Comparison of ENCODE assay signal across 1 cellular context in the genomic region with DNA sequence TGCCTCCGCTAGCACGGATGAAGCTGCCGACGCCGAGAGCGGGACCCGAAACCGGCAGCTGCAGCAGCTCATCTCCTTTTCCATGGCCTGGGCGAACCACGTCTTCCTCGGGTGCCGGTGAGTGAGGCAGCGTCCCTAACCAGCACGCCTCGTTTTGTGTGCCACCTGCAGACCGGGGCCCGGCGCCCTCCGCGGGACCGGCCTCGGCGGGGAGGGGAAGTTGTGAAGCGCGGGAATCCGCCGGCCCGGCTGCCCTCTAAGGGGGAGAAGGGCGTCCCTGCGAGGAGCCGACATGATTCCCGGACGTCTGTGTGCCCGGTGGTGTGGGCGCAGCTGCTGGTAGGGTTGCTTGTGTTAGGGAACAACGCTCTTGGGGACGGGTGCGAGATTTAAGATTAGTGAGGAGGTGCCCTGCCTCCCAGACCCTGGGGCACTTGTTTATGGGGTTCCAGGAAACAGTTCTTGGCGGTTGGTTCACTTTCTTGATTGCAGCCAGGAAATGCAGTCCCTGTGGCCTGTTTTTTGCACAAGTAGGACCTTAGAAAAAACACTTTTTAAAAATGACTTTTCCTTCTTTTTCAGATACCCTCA.
TF ChIP-seq lines count a peak whose summit lies in the region.

No MANE protein-coding gene starts in this region.

TF ChIP-seq in K562, 482 proteins besides CTCF, POLR2A, EP300 and RAD21 (continued from another document and continues in another):
- TF ChIP-seq, protein P1, sequence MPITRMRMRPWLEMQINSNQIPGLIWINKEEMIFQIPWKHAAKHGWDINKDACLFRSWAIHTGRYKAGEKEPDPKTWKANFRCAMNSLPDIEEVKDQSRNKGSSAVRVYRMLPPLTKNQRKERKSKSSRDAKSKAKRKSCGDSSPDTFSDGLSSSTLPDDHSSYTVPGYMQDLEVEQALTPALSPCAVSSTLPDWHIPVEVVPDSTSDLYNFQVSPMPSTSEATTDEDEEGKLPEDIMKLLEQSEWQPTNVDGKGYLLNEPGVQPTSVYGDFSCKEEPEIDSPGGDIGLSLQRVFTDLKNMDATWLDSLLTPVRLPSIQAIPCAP (CRISPR knock-in tag; IDR thresholded peaks at IDR 0.05; ENCODE audit: borderline replicate concordance) = peak; percentile 50; the same call in 1 of the 2 replicates
- TF ChIP-seq, protein P2, sequence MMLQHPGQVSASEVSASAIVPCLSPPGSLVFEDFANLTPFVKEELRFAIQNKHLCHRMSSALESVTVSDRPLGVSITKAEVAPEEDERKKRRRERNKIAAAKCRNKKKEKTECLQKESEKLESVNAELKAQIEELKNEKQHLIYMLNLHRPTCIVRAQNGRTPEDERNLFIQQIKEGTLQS (IDR thresholded peaks at IDR 0.05) = no peak
- TF ChIP-seq, protein P2 (CRISPR knock-in tag; conservative IDR thresholded peaks at IDR 0.05) = no peak
- TF ChIP-seq NR2F6 (CRISPR knock-in tag; IDR thresholded peaks at IDR 0.05) (no peak), HNRNPUL1 (IDR thresholded peaks at IDR 0.05; ENCODE audit: low read length) (no peak), CCNT2 (IDR thresholded peaks at IDR 0.05; ENCODE audit: borderline replicate concordance, extremely low read depth, insufficient read length, low read depth, low read length) (no peak), ZNF217 (CRISPR knock-in tag; IDR thresholded peaks at IDR 0.05) (no peak), FOXA1 (IDR thresholded peaks at IDR 0.05; ENCODE audit: borderline replicate concordance) (no peak), TCF7L2 (IDR thresholded peaks at IDR 0.05; ENCODE audit: low read depth, low read length) (no peak), ZSCAN29 (IDR thresholded peaks at IDR 0.05) (no peak), ILF3 (IDR thresholded peaks at IDR 0.05; ENCODE audit: borderline replicate concordance) (no peak), STAT5B (CRISPR knock-in tag; IDR thresholded peaks at IDR 0.05) (no peak), POLR2G (IDR thresholded peaks at IDR 0.05; ENCODE audit: low read depth, low read length) (no peak), HIVEP1 (CRISPR knock-in tag; IDR thresholded peaks at IDR 0.05) (no peak), ZNF12 (CRISPR knock-in tag; IDR thresholded peaks at IDR 0.05) (peak; percentile 76; the same call in 1 of the 2 replicates), RB1 (IDR thresholded peaks at IDR 0.05; ENCODE audit: low read depth) (peak; percentile 18; the same call in 1 of the 2 replicates), THRAP3 (IDR thresholded peaks at IDR 0.05; ENCODE audit: borderline replicate concordance) (no peak), BRD4 (IDR thresholded peaks at IDR 0.05) (no peak), HCFC1 (IDR thresholded peaks at IDR 0.05; ENCODE audit: low read depth, low read length) (no peak), SLC30A9 (CRISPR knock-in tag; IDR thresholded peaks at IDR 0.05) (no peak), EP400 (IDR thresholded peaks at IDR 0.05) (no peak), COPS2 (conservative IDR thresholded peaks at IDR 0.05) (no peak), SRF (CRISPR knock-in tag; IDR thresholded peaks at IDR 0.05) (no peak; a peak in 1 of 4 replicates), POLR2AphosphoS2 (IDR thresholded peaks at IDR 0.05; ENCODE audit: low read length) (no peak), EHMT2 (IDR thresholded peaks at IDR 0.05) (no peak), CBFB (CRISPR knock-in tag; IDR thresholded peaks at IDR 0.05) (peak; percentile 61; the same call in 1 of the 2 replicates), TAF7 (tag; IDR thresholded peaks at IDR 0.05) (0 out of 2 replicates have a peak, but pooled peaks have one; percentile 3), C11orf30 (IDR thresholded peaks at IDR 0.05; ENCODE audit: low read depth) (no peak), HDAC2 (IDR thresholded peaks at IDR 0.05) (0 out of 2 replicates have a peak, but pooled peaks have one; percentile 5), SPI1 (IDR thresholded peaks at IDR 0.05; ENCODE audit: borderline replicate concordance, low read depth, low read length) (peak; percentile 44; the same call in 1 of the 2 replicates), ZNF57 (CRISPR knock-in tag; IDR thresholded peaks at IDR 0.05) (no peak)
- TF ChIP-seq, protein P3, sequence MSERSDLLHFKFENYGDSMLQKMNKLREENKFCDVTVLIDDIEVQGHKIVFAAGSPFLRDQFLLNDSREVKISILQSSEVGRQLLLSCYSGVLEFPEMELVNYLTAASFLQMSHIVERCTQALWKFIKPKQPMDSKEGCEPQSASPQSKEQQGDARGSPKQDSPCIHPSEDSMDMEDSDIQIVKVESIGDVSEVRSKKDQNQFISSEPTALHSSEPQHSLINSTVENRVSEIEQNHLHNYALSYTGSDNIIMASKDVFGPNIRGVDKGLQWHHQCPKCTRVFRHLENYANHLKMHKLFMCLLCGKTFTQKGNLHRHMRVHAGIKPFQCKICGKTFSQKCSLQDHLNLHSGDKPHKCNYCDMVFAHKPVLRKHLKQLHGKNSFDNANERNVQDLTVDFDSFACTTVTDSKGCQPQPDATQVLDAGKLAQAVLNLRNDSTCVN (CRISPR knock-in tag; IDR thresholded peaks at IDR 0.05) = no peak
- TF ChIP-seq, protein P4, sequence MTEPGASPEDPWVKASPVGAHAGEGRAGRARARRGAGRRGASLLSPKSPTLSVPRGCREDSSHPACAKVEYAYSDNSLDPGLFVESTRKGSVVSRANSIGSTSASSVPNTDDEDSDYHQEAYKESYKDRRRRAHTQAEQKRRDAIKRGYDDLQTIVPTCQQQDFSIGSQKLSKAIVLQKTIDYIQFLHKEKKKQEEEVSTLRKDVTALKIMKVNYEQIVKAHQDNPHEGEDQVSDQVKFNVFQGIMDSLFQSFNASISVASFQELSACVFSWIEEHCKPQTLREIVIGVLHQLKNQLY (CRISPR knock-in tag; conservative IDR thresholded peaks at IDR 0.05) = no peak
- TF ChIP-seq, protein P5, sequence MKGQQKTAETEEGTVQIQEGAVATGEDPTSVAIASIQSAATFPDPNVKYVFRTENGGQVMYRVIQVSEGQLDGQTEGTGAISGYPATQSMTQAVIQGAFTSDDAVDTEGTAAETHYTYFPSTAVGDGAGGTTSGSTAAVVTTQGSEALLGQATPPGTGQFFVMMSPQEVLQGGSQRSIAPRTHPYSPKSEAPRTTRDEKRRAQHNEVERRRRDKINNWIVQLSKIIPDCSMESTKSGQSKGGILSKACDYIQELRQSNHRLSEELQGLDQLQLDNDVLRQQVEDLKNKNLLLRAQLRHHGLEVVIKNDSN (CRISPR knock-in tag; IDR thresholded peaks at IDR 0.05) = 0 out of 2 replicates have a peak, but pooled peaks have one; percentile 10
- TF ChIP-seq, protein P6, sequence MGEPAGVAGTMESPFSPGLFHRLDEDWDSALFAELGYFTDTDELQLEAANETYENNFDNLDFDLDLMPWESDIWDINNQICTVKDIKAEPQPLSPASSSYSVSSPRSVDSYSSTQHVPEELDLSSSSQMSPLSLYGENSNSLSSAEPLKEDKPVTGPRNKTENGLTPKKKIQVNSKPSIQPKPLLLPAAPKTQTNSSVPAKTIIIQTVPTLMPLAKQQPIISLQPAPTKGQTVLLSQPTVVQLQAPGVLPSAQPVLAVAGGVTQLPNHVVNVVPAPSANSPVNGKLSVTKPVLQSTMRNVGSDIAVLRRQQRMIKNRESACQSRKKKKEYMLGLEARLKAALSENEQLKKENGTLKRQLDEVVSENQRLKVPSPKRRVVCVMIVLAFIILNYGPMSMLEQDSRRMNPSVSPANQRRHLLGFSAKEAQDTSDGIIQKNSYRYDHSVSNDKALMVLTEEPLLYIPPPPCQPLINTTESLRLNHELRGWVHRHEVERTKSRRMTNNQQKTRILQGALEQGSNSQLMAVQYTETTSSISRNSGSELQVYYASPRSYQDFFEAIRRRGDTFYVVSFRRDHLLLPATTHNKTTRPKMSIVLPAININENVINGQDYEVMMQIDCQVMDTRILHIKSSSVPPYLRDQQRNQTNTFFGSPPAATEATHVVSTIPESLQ (CRISPR knock-in tag; IDR thresholded peaks at IDR 0.05) = 0 out of 2 replicates have a peak, but pooled peaks have one; percentile 67
- TF ChIP-seq, protein P7, sequence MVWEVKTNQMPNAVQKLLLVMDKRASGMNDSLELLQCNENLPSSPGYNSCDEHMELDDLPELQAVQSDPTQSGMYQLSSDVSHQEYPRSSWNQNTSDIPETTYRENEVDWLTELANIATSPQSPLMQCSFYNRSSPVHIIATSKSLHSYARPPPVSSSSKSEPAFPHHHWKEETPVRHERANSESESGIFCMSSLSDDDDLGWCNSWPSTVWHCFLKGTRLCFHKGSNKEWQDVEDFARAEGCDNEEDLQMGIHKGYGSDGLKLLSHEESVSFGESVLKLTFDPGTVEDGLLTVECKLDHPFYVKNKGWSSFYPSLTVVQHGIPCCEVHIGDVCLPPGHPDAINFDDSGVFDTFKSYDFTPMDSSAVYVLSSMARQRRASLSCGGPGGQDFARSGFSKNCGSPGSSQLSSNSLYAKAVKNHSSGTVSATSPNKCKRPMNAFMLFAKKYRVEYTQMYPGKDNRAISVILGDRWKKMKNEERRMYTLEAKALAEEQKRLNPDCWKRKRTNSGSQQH (CRISPR knock-in tag; IDR thresholded peaks at IDR 0.05) = no peak
- TF ChIP-seq, protein P8, sequence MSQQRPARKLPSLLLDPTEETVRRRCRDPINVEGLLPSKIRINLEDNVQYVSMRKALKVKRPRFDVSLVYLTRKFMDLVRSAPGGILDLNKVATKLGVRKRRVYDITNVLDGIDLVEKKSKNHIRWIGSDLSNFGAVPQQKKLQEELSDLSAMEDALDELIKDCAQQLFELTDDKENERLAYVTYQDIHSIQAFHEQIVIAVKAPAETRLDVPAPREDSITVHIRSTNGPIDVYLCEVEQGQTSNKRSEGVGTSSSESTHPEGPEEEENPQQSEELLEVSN (IDR thresholded peaks at IDR 0.05; ENCODE audit: borderline replicate concordance in 1 of 2, extremely low read depth in 1 of 2, insufficient read depth in 1 of 2, insufficient read length in 1 of 2, low read depth in 1 of 2, low read length in 1 of 2, poor library complexity in 1 of 2, severe bottlenecking in 1 of 2) = peak; percentile 14 to 85
- TF ChIP-seq, protein P9, sequence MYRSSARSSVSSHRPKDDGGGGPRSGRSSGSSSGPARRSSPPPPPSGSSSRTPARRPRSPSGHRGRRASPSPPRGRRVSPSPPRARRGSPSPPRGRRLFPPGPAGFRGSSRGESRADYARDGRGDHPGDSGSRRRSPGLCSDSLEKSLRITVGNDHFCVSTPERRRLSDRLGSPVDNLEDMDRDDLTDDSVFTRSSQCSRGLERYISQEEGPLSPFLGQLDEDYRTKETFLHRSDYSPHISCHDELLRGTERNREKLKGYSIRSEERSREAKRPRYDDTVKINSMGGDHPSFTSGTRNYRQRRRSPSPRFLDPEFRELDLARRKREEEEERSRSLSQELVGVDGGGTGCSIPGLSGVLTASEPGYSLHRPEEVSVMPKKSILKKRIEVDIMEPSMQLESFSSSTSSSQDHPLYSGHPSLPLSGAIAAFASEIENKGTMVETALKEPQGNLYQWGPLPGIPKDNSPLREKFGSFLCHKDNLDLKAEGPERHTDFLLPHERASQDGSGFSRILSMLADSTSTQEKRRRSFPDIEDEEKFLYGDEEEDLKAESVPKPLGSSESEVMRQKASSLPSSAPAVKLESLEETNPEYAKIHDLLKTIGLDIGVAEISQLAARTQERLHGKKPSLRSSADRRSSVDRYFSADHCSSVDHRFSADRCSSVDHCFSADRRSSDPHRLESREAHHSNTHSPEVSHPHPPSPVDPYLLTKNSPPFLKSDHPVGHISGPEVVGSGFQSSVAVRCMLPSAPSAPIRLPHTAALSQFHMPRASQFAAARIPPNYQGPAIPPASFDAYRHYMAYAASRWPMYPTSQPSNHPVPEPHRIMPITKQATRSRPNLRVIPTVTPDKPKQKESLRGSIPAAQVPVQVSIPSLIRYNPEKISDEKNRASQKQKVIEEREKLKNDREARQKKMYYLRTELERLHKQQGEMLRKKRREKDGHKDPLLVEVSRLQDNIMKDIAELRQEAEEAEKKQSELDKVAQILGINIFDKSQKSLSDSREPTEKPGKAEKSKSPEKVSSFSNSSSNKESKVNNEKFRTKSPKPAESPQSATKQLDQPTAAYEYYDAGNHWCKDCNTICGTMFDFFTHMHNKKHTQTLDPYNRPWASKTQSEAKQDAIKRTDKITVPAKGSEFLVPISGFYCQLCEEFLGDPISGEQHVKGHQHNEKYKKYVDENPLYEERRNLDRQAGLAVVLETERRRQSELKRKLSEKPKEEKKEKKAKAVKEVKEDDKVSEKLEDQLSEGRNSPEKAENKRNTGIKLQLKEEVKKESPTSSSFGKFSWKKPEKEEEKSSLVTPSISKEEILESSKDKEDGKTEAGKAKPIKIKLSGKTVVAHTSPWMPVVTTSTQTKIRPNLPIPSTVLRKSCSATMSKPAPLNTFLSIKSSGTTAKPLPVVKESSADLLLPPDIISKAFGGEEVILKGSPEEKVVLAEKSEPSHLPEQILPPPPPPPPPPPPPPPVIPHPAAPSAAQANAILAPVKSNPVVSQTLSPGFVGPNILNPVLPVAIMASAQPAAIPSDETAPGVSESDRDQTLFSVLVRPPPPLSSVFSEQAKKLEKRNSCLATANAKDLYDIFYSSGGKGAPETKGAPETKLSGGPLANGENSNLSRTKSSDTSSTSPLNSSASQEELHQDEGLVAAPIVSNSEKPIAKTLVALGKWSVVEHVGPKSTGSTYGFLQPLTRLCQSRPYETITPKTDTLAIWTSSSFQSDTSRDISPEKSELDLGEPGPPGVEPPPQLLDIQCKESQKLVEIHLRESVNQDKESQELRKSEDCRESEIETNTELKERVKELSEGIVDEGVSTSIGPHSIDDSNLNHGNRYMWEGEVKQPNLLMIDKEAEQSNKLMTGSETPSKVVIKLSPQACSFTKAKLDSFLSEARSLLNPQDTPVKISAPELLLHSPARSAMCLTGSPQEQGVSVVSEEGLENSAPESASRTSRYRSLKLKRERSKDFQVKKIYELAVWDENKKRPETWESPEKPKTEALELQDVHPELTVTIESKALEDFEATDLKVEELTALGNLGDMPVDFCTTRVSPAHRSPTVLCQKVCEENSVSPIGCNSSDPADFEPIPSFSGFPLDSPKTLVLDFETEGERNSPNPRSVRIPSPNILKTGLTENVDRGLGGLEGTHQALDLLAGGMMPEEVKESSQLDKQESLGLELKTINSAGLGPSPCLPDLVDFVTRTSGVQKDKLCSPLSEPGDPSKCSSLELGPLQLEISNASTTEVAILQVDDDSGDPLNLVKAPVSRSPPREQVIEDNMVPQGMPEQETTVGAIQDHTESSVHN (IDR thresholded peaks at IDR 0.05; ENCODE audit: borderline replicate concordance in 1 of 2, low read depth in 1 of 2) = no peak
- TF ChIP-seq, protein P10, sequence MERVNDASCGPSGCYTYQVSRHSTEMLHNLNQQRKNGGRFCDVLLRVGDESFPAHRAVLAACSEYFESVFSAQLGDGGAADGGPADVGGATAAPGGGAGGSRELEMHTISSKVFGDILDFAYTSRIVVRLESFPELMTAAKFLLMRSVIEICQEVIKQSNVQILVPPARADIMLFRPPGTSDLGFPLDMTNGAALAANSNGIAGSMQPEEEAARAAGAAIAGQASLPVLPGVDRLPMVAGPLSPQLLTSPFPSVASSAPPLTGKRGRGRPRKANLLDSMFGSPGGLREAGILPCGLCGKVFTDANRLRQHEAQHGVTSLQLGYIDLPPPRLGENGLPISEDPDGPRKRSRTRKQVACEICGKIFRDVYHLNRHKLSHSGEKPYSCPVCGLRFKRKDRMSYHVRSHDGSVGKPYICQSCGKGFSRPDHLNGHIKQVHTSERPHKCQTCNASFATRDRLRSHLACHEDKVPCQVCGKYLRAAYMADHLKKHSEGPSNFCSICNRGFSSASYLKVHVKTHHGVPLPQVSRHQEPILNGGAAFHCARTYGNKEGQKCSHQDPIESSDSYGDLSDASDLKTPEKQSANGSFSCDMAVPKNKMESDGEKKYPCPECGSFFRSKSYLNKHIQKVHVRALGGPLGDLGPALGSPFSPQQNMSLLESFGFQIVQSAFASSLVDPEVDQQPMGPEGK (CRISPR knock-in tag; IDR thresholded peaks at IDR 0.05; ENCODE audit: borderline replicate concordance) = no peak
